ENCODE assay signal across 1 cellular context in the genomic region with DNA sequence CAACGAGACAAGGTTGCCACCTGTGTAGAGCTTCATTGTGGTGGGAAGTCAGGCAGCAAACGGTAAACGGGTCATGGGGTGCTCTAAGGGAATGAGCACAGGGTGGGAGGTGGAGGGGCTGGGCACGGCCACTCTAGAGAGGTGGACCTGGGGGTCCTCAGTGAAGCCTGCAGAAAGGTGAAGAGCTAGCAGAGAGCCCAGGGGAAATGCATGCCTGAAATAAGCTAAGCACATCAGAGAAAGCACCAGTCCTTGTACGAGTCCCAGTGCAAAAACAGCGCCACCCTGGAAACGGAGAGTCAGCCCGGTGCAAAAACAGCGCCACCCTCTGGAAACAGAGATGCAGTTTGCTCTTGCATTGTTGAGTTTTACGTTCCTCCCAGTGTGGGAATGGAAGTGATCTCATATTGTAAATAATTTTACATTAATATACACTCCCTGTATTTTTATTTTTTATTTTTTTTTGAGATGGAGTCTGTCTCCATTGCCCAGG.
TF ChIP-seq lines count a peak whose summit lies in the region.

No MANE protein-coding gene starts in this region.

TF ChIP-seq in HepG2, 621 proteins besides CTCF, POLR2A, EP300 and RAD21 (continued from another document and continues in another):
- 0 out of 2 replicates have a peak, but pooled peaks have one; percentile 29 for TF ChIP-seq ZNF512B (CRISPR knock-in tag; IDR thresholded peaks at IDR 0.05; ENCODE audit: borderline replicate concordance)
- TF ChIP-seq, protein P1, sequence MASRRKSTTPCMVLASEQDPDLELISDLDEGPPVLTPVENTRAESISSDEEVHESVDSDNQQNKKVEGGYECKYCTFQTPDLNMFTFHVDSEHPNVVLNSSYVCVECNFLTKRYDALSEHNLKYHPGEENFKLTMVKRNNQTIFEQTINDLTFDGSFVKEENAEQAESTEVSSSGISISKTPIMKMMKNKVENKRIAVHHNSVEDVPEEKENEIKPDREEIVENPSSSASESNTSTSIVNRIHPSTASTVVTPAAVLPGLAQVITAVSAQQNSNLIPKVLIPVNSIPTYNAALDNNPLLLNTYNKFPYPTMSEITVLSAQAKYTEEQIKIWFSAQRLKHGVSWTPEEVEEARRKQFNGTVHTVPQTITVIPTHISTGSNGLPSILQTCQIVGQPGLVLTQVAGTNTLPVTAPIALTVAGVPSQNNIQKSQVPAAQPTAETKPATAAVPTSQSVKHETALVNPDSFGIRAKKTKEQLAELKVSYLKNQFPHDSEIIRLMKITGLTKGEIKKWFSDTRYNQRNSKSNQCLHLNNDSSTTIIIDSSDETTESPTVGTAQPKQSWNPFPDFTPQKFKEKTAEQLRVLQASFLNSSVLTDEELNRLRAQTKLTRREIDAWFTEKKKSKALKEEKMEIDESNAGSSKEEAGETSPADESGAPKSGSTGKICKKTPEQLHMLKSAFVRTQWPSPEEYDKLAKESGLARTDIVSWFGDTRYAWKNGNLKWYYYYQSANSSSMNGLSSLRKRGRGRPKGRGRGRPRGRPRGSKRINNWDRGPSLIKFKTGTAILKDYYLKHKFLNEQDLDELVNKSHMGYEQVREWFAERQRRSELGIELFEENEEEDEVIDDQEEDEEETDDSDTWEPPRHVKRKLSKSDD (CRISPR knock-in tag; IDR thresholded peaks at IDR 0.05; ENCODE audit: low read depth) = no peak
- no peak for TF ChIP-seq PHF20 (CRISPR knock-in tag; IDR thresholded peaks at IDR 0.05)
- TF ChIP-seq THAP9 (CRISPR knock-in tag; IDR thresholded peaks at IDR 0.05; ENCODE audit: borderline replicate concordance) = no peak
- TF ChIP-seq KDM5A (IDR thresholded peaks at IDR 0.05; ENCODE audit: borderline replicate concordance, low read length) = no peak
- no peak for TF ChIP-seq HOXA9 (CRISPR knock-in tag; IDR thresholded peaks at IDR 0.05; ENCODE audit: borderline replicate concordance)
- no peak for TF ChIP-seq TBL1XR1 (IDR thresholded peaks at IDR 0.05; ENCODE audit: borderline replicate concordance, low read length, partially characterized antibody)
- no peak for TF ChIP-seq ISX (CRISPR knock-in tag; conservative IDR thresholded peaks at IDR 0.05)
- TF ChIP-seq ZNF75D (CRISPR knock-in tag; IDR thresholded peaks at IDR 0.05; ENCODE audit: borderline replicate concordance) = no peak
- TF ChIP-seq, protein P2, sequence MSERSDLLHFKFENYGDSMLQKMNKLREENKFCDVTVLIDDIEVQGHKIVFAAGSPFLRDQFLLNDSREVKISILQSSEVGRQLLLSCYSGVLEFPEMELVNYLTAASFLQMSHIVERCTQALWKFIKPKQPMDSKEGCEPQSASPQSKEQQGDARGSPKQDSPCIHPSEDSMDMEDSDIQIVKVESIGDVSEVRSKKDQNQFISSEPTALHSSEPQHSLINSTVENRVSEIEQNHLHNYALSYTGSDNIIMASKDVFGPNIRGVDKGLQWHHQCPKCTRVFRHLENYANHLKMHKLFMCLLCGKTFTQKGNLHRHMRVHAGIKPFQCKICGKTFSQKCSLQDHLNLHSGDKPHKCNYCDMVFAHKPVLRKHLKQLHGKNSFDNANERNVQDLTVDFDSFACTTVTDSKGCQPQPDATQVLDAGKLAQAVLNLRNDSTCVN (CRISPR knock-in tag; IDR thresholded peaks at IDR 0.05; ENCODE audit: borderline replicate concordance) = no peak
- TF ChIP-seq TCF7 (IDR thresholded peaks at IDR 0.05; ENCODE audit: low read depth) = no peak
- TF ChIP-seq ZNF446 (CRISPR knock-in tag; IDR thresholded peaks at IDR 0.05) = no peak
- TF ChIP-seq KLF15 (CRISPR knock-in tag; IDR thresholded peaks at IDR 0.05; ENCODE audit: borderline replicate concordance) = no peak
- no peak for TF ChIP-seq ZEB1 (IDR thresholded peaks at IDR 0.05; ENCODE audit: insufficient replicate concordance, low read depth)
- TF ChIP-seq ZNF232 (CRISPR knock-in tag; IDR thresholded peaks at IDR 0.05; ENCODE audit: borderline replicate concordance) = peak; percentile 29; the same call in 1 of the 2 replicates
- no peak for TF ChIP-seq ZBTB40 (IDR thresholded peaks at IDR 0.05)
- no peak for TF ChIP-seq ZBTB40 (CRISPR knock-in tag; IDR thresholded peaks at IDR 0.05)
- TF ChIP-seq, protein P3, sequence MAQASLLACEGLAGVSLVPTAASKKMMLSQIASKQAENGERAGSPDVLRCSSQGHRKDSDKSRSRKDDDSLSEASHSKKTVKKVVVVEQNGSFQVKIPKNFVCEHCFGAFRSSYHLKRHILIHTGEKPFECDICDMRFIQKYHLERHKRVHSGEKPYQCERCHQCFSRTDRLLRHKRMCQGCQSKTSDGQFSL (CRISPR knock-in tag; IDR thresholded peaks at IDR 0.05) = no peak
- TF ChIP-seq ZNF713 (CRISPR knock-in tag; IDR thresholded peaks at IDR 0.05) = no peak
- TF ChIP-seq SYNCRIP (IDR thresholded peaks at IDR 0.05; ENCODE audit: insufficient read depth, low read depth, low read length) = no peak
- no peak for TF ChIP-seq MXD4 (CRISPR knock-in tag; IDR thresholded peaks at IDR 0.05)
- TF ChIP-seq RFX5 (IDR thresholded peaks at IDR 0.05; ENCODE audit: low read depth, low read length) = no peak
- TF ChIP-seq SUZ12 (IDR thresholded peaks at IDR 0.05; ENCODE audit: low read depth, low read length) = no peak
- TF ChIP-seq NR2F6 (IDR thresholded peaks at IDR 0.05) = no peak
- TF ChIP-seq NR2F6 (CRISPR knock-in tag; IDR thresholded peaks at IDR 0.05) = peak; percentile 45; the same call in 1 of the 2 replicates
- no peak for TF ChIP-seq MYNN (CRISPR knock-in tag; IDR thresholded peaks at IDR 0.05; ENCODE audit: low read depth)
- TF ChIP-seq ZNF362 (CRISPR knock-in tag; IDR thresholded peaks at IDR 0.05; ENCODE audit: borderline replicate concordance) = no peak
- TF ChIP-seq, protein P4, sequence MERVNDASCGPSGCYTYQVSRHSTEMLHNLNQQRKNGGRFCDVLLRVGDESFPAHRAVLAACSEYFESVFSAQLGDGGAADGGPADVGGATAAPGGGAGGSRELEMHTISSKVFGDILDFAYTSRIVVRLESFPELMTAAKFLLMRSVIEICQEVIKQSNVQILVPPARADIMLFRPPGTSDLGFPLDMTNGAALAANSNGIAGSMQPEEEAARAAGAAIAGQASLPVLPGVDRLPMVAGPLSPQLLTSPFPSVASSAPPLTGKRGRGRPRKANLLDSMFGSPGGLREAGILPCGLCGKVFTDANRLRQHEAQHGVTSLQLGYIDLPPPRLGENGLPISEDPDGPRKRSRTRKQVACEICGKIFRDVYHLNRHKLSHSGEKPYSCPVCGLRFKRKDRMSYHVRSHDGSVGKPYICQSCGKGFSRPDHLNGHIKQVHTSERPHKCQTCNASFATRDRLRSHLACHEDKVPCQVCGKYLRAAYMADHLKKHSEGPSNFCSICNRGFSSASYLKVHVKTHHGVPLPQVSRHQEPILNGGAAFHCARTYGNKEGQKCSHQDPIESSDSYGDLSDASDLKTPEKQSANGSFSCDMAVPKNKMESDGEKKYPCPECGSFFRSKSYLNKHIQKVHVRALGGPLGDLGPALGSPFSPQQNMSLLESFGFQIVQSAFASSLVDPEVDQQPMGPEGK (CRISPR knock-in tag; IDR thresholded peaks at IDR 0.05) = peak; percentile 26; the same call in 1 of the 2 replicates
- TF ChIP-seq ZBTB7B (CRISPR knock-in tag; IDR thresholded peaks at IDR 0.05) = no peak
- TF ChIP-seq ZNF562 (CRISPR knock-in tag; IDR thresholded peaks at IDR 0.05; ENCODE audit: borderline replicate concordance) = no peak
- TF ChIP-seq ZNF569 (CRISPR knock-in tag; IDR thresholded peaks at IDR 0.05; ENCODE audit: borderline replicate concordance) = no peak
